8 cellular contexts compared by ENCODE assay signal in genomic region chr4:67545199-67545995, GRCh38.
DNase-seq lines count a peak whose midpoint lies in the region; ATAC-seq and TF ChIP-seq lines count a peak whose summit lies in the region.

Gene CENPC, minus strand, starts transcription at chr4:67545503. Its CDS starts 148 bp downstream, at chr4:67545355.

- peaks cover 20% of the 10 kb centered on the region for H3K36me3 Mint-ChIP-seq in central memory CD8-positive, alpha-beta T cell (ENCODE audit: insufficient read depth)

- peak within 1 kb of the TSS; percentile 86 for H3K4me3 ChIP-seq in AG09309 (ENCODE audit: control insufficient read depth, low read depth, low read length)

- no peaks in the 10 kb centered on the region for H3K27me3 Mint-ChIP-seq in central memory CD8-positive, alpha-beta T cell

- peak; percentile 95 for ATAC-seq in GM19025 (IDR thresholded peaks at IDR 0.05; ENCODE audit: low read depth, unreplicated experiment)
- ATAC-seq in HG03342 (IDR thresholded peaks at IDR 0.05; ENCODE audit: unreplicated experiment) = peak; percentile 94
- ATAC-seq in central memory CD8-positive, alpha-beta T cell (replicated peaks; ENCODE audit: extremely low read depth, poor library complexity, severe bottlenecking) = peak; percentile 86

- no peak for TF ChIP-seq CTCF in AG09309 (IDR thresholded peaks at IDR 0.05; ENCODE audit: control insufficient read depth, insufficient read depth, low read depth, low read length, missing control alignments)

- H3K27ac Mint-ChIP-seq in central memory CD8-positive, alpha-beta T cell (ENCODE audit: low read depth) = peak within 1 kb of the TSS; percentile 100

- H3K9me3 Mint-ChIP-seq in central memory CD8-positive, alpha-beta T cell = no peaks in the 10 kb centered on the region

- peaks cover 35% of the 10 kb centered on the region for H3K4me1 Mint-ChIP-seq in central memory CD8-positive, alpha-beta T cell

- H3K4me3 Mint-ChIP-seq in central memory CD8-positive, alpha-beta T cell = peak within 1 kb of the TSS; percentile 97

- DNase-seq in AG09309 (ENCODE audit: low read depth) = peak; percentile 84
- peak; percentile 77 to 96 for DNase-seq in NCI-H446 (lab: John Stamatoyannopoulos, UW)
- peak; percentile 81 for DNase-seq in activated CD4-positive, CD25-positive, alpha-beta regulatory T cell treated with anti-CD3 and anti-CD28 coated beads, Interleukin-2, amount 50 U/mL, for 16 hours (ENCODE audit: low read depth, low spot score)
- DNase-seq in central memory CD8-positive, alpha-beta T cell (ENCODE audit: low spot score in 2 of 2) = peak; percentile 81 to 85
- DNase-seq in islet precursor cell = peak; percentile 100
- peak; percentile 88 to 93 (median 91) for DNase-seq in stimulated activated CD4-positive, alpha-beta T cell treated with anti-CD3 and anti-CD28 coated beads, Interleukin-12 subunit alpha, Interleukin-12 subunit beta, amount 100 ng/mL, for 48 hours (ENCODE audit: low read depth in 2 of 3, low spot score in 1 of 3)

Comparison
In these comparisons a context has a peak if more than half of its experiments do, and no peak if none do; other contexts are left out.
1. Peak in every context shown above with its lines: DNase-seq, ATAC-seq and H3K4me3 ChIP-seq.